Comparison of ENCODE assay signal across 1 cellular context in genomic region chr2:191979221-191979730, GRCh38.
TF ChIP-seq lines count a peak whose summit lies in the region.

No MANE protein-coding gene starts in this region.

TF ChIP-seq in WTC11, 78 proteins besides CTCF, POLR2A, EP300 and RAD21 (continued from another document):
- no peak for TF ChIP-seq ZNF532 (CRISPR knock-in tag; IDR thresholded peaks at IDR 0.05; ENCODE audit: borderline replicate concordance)
- no peak for TF ChIP-seq AR (CRISPR knock-in tag; IDR thresholded peaks at IDR 0.05)
- no peak for TF ChIP-seq USF2 (CRISPR knock-in tag; IDR thresholded peaks at IDR 0.05)
